ENCODE assay signal across 8 cellular contexts in the genomic region with DNA sequence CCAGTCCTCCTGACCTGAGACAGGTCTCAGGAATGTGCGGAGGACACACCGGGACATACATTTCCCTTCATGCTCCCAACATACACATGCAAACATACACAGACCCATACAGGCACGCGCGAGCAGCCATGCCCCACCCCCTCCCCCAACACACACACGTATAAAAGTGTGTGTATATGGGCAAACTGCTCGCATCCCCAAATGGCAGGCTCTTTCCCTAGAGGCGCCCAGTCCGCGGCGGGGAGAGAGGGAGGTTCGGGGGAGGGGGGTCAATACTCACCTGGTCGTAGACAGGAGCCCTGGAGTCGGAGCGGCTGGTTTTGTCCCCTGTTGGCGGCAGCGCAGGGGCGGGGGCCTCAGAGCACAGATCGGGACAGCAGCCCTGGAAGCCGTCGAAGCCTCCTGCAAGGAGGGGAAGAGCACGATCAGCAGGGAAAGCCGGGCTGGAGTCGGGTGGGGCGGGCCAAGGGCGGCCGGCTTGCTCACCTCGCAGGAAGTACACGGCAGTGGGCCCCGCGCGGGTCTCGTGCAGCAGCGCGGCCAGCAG. TPM values are rescaled to one million over a fixed set of nuclear protein-coding genes. Genes with fewer than 3 reads are reported as not detected.
DNase-seq lines count a peak whose midpoint lies in the region; ATAC-seq and TF ChIP-seq lines count a peak whose summit lies in the region.

No MANE protein-coding gene starts in this region.

- peak; percentile 1 for ATAC-seq in GM21619 (IDR thresholded peaks at IDR 0.05; ENCODE audit: unreplicated experiment)
- no peak for ATAC-seq in HG02852 (IDR thresholded peaks at IDR 0.05; ENCODE audit: unreplicated experiment)

- CTCF ChIA-PET in OCI-LY7 (lab: Charles Lee; ENCODE audit: unreplicated experiment) = interaction anchor here (3.7 kb wide), 1 partner anchor 29 kb away, joined by 22 read pairs; no protein-coding TSS in a partner anchor

- peaks cover 0 to 13% of the 10 kb centered on the region in 2 donors for H3K27me3 ChIP-seq in tibial nerve

- H3K9me3 ChIP-seq in OCI-LY7 (ENCODE audit: low read length) (no peaks in the 10 kb centered on the region), mesodermal cell (ENCODE audit: control insufficient read depth, low read length) (no peaks in the 10 kb centered on the region), tibial nerve (no peaks in the 10 kb centered on the region)

- DNase-seq in OCI-LY7 (ENCODE audit: low spot score) = peak; percentile 47
- DNase-seq in astrocyte of the cerebellum (ENCODE audit: low read depth) = no peak
- DNase-seq in tibial nerve (ENCODE audit: low spot score in 2 of 2) = no peak
- DNase-seq in iPS-NIHi11 (ENCODE audit: low spot score) = no peak
- DNase-seq in SW 1271 (lab: John Stamatoyannopoulos, UW) = no peak

- peaks cover 29% of the 10 kb centered on the region for H3K79me2 ChIP-seq in OCI-LY7 (ENCODE audit: insufficient read depth, low read depth, low read length)

- TSS peak; percentile 68 for BruUV-seq in OCI-LY7 (replicated peaks; lab: Mats Ljungman, UMichigan)

- TF ChIP-seq EP300 in tibial nerve (IDR thresholded peaks at IDR 0.05) = no peak

- TF ChIP-seq CTCF in OCI-LY7 (conservative IDR thresholded peaks at IDR 0.05; ENCODE audit: low read length) (no peak), astrocyte of the cerebellum (IDR thresholded peaks at IDR 0.05; ENCODE audit: low read depth, low read length, missing control alignments) (no peak), tibial nerve (IDR thresholded peaks at IDR 0.05) (no peak)

- H3K36me3 ChIP-seq in OCI-LY7 (ENCODE audit: insufficient read depth, low read length) (peaks cover 33% of the 10 kb centered on the region), mesodermal cell (ENCODE audit: control insufficient read depth, insufficient read depth, low read length) (no peaks in the 10 kb centered on the region), tibial nerve (no peaks in the 10 kb centered on the region)

- H3K27ac ChIP-seq in OCI-LY7 (ENCODE audit: low read depth, low read length, poor library complexity, severe bottlenecking) (peak overlapping the region; percentile 97), mesodermal cell (ENCODE audit: low read depth, low read length, severe bottlenecking) (no peak overlapping the region), tibial nerve (peak overlapping the region in 2 of 4 donors; percentile 56 to 83)

- WGBS in mesodermal cell (ENCODE audit: insufficient coverage in 2 of 2), 2 experiments = 9 to 16% methylated on average over 21 to 23 of the region's 35 CpGs
- WGBS in tibial nerve, 2 donors = 8 to 11% methylated on average over 14 to 31 of the region's 35 CpGs

- no peak for TF ChIP-seq POLR2A in tibial nerve (IDR thresholded peaks at IDR 0.05)

- in situ Hi-C loops in astrocyte of the cerebellum (cut with HindIII; ENCODE audit: low sequenced_read_pairs) = no loop called here

- no peak overlapping the region for H2AFZ ChIP-seq in OCI-LY7 (ENCODE audit: low read length)

- H4K20me1 ChIP-seq in OCI-LY7 (ENCODE audit: insufficient read depth, low read length) = no peaks in the 10 kb centered on the region

- peak overlapping the region; percentile 97 for H3K4me3 ChIP-seq in OCI-LY7 (ENCODE audit: low read depth, low read length, poor library complexity, severe bottlenecking)
- peak overlapping the region; percentile 45 for H3K4me3 ChIP-seq in astrocyte of the cerebellum (ENCODE audit: low read depth, low read length)
- peak overlapping the region; percentile 36 for H3K4me3 ChIP-seq in mesodermal cell (ENCODE audit: extremely low read depth, insufficient read depth, low read length, poor library complexity, severe bottlenecking)
- peak overlapping the region; percentile 12 to 69 (median 50) for H3K4me3 ChIP-seq in tibial nerve

- POLR2A ChIA-PET in OCI-LY7 (lab: Charles Lee) = interaction anchor here (3.1 kb wide), 1 partner anchor 19 kb away, joined by 10 read pairs; no protein-coding TSS in a partner anchor

- intact Hi-C loops in OCI-LY7 (cut with micrococcal nuclease; ENCODE audit: unreplicated experiment) = loop anchor here (1.0 to 5.0 kb wide), 4 partner anchors 30 to 121 kb away; a partner anchor contains a TSS

- peaks cover 61% of the 10 kb centered on the region for H3K4me1 ChIP-seq in OCI-LY7 (ENCODE audit: insufficient read depth, low read length, poor library complexity, severe bottlenecking)
- peaks cover 30% of the 10 kb centered on the region for H3K4me1 ChIP-seq in mesodermal cell (ENCODE audit: control insufficient read depth, insufficient read depth, low read length, poor library complexity, severe bottlenecking)
- peaks cover 0 to 32% (median 15%) of the 10 kb centered on the region in 4 donors for H3K4me1 ChIP-seq in tibial nerve

- peak overlapping the region; percentile 98 for H3K4me2 ChIP-seq in OCI-LY7 (ENCODE audit: low read length)

- H3K9me2 ChIP-seq in OCI-LY7 (ENCODE audit: insufficient read depth, low read length) = no peaks in the 10 kb centered on the region

RNA-seq across cellular contexts. Expression of a gene that starts 0.7 kb away (rescaled TPM):
- 94.7 and 110 TPM in 2 replicates for total RNA-seq in OCI-LY7 (2014; rRNA removed; shearing (Covaris generic))
- 31.2 and 37.3 TPM in 2 replicates for total RNA-seq in OCI-LY7 (2022)
- polyA plus RNA-seq in mesodermal cell (2013, experiment 1 of 2) = 2.5 TPM
- 2.3 TPM for polyA plus RNA-seq in mesodermal cell (2013, experiment 2 of 2)
- 10 to 100 TPM; 14.0 to 21.1 (median 15.6) TPM for total RNA-seq in tibial nerve

RNA-seq across cellular contexts. Expression of a gene that starts 6.3 kb away (rescaled TPM):
- 0.46 TPM in 1 of 2 replicates, not detected in the other for total RNA-seq in OCI-LY7 (2014; rRNA removed; shearing (Covaris generic))
- 0.49 TPM in 1 of 2 replicates, not detected in the other for total RNA-seq in OCI-LY7 (2022)
- not detected for polyA plus RNA-seq in mesodermal cell (2013, experiment 1 of 2)
- polyA plus RNA-seq in mesodermal cell (2013, experiment 2 of 2) = not detected
- total RNA-seq in tibial nerve = under 1 TPM in 1 of 4 donors, not detected in 3; 0.60 TPM

RNA-seq across cellular contexts. Expression of a gene that starts 28.2 kb away (rescaled TPM):
- total RNA-seq in OCI-LY7 (2014; rRNA removed; shearing (Covaris generic)) = 0.06 TPM in 1 of 2 replicates, not detected in the other
- total RNA-seq in OCI-LY7 (2022) = 0.11 TPM in 1 of 2 replicates, not detected in the other
- 3.9 TPM for polyA plus RNA-seq in mesodermal cell (2013, experiment 1 of 2)
- polyA plus RNA-seq in mesodermal cell (2013, experiment 2 of 2) = 1.8 TPM
- 1 to 10 TPM; 2.1 to 5.0 (median 4.7) TPM for total RNA-seq in tibial nerve

Comparison
In these comparisons a context has a peak if more than half of its experiments do, and no peak if none do; other contexts are left out.
1. H3K4me3 ChIP-seq: peak in every context shown above with its lines; median percentile 97 in OCI-LY7; 50 in tibial nerve; 45 in astrocyte of the cerebellum; 36 in mesodermal cell.